ENCODE assay signal across 24 cellular contexts in the genomic region with DNA sequence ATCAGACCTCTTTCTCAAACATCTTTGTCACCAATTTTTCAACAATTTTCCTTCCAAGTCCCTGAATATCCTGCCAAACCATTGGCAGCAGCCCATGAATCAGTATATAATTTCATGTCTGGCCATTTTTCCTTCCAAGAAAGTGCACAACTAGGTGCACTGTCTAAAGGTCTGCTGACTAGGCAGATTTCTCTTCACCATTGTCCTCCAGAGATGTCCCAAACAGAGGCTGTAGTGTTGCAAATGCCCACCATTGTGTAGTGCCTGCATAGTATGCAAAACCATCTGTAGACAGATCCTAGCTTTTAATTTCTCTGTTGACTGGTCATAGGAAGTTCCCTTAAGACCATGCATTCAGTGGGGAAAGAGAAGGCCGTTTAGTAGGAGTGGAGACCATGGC. TPM values are rescaled to one million over a fixed set of nuclear protein-coding genes. Genes with fewer than 3 reads are reported as not detected.
"Had no signal": no experiment of that assay in that cellular context is flagged by ENCODE, and none has a peak within 500 bp of the region (broad histone marks: within the 10 kb centered on the region; RNA-seq: fewer than 3 reads in every experiment).

No MANE protein-coding gene starts in this region.

- H3K4me1 ChIP-seq: SJCRH30 had no signal

- H3K27me3 ChIP-seq: SJCRH30 had no signal

- H3K9me3 ChIP-seq: SJCRH30 had no signal

- H3K4me2 ChIP-seq: KMS-11 had no signal

- H3K36me3 ChIP-seq: SJCRH30 had no signal

- FAIRE-seq: HTR-8/SVneo had no signal

- H3K27ac ChIP-seq: HL-60, KMS-11, SJCRH30, SK-N-MC had no signal

- H3K4me3 ChIP-seq: SJCRH30, SK-N-MC had no signal

- H3K9ac ChIP-seq: KMS-11 had no signal

- DNase-seq: Kasumi-1, MV-4-11, NCI-H1048, NCI-H1105, NCI-H1417, NCI-H1436 treated with DMSO at 0.1 percent for 48 hours, NCI-H1694, NCI-H187 treated with DMSO at 0.1 percent for 48 hours, NCI-H2029 treated with DMSO at 0.1 percent for 48 hours, NCI-H2227 treated with DMSO at 0.1 percent for 48 hours, NCI-H446, NCI-H510A, NCI-H524 treated with DMSO at 0.1 percent for 48 hours, NCI-H69, SHP77 treated with DMSO at 0.1 percent for 48 hours, SJCRH30, SW 1271, T-cell had no signal

- ATAC-seq: Right ventricle myocardium inferior, T-cell had no signal

RNA-seq across cellular contexts. Expression of a gene that starts 25.0 kb away (rescaled TPM):
- total RNA-seq: M059J, Right ventricle myocardium inferior, SJCRH30, T-cell had no signal
